Comparison of ENCODE assay signal across 8 cellular contexts in genomic region chr1:23018661-23019093, GRCh38. TPM values are rescaled to one million over a fixed set of nuclear protein-coding genes. Genes with fewer than 3 reads are reported as not detected.
DNase-seq lines count a peak whose midpoint lies in the region; ATAC-seq and TF ChIP-seq lines count a peak whose summit lies in the region.

No MANE protein-coding gene starts in this region.

- CTCF ChIA-PET in HEK293T (lab: Yijun Ruan, JAX), result no interaction called here

- H3K27ac ChIP-seq in iPS-20b (ENCODE audit: low read length) (peak overlapping the region; percentile 43), stomach (peak overlapping the region in 4 of 5 donors; percentile 88 to 93 (median 91))

- peaks cover 5% of the 10 kb centered on the region for H3K36me3 Mint-ChIP-seq in activated naive CD8-positive, alpha-beta T cell

- H3K27me3 Mint-ChIP-seq in activated naive CD8-positive, alpha-beta T cell, result no peaks in the 10 kb centered on the region

- peak overlapping the region; percentile 89 for H3K27ac Mint-ChIP-seq in activated naive CD8-positive, alpha-beta T cell

- peak overlapping the region; percentile 92 for H3K4me3 Mint-ChIP-seq in activated naive CD8-positive, alpha-beta T cell

- H3K9me3 Mint-ChIP-seq in activated naive CD8-positive, alpha-beta T cell (ENCODE audit: low read depth), result peaks cover 7% of the 10 kb centered on the region

- TF ChIP-seq POLR2A in stomach (IDR thresholded peaks at IDR 0.05), result no peak

- H3K4me3 ChIP-seq in AG09309 (ENCODE audit: control insufficient read depth, low read depth, low read length), result peak overlapping the region; percentile 89
- peak overlapping the region; percentile 98 for H3K4me3 ChIP-seq in iPS-20b (ENCODE audit: low read length)
- H3K4me3 ChIP-seq in stomach, result peak overlapping the region; percentile 75 to 98 (median 91)

- peak overlapping the region; percentile 98 for H3K9ac ChIP-seq in iPS-20b (ENCODE audit: low read depth, low read length)

- H3K27me3 ChIP-seq in iPS-20b (ENCODE audit: insufficient read depth, low read length) (no peaks in the 10 kb centered on the region), stomach (no peaks in the 10 kb centered on the region)

- ATAC-seq in GM21526 (IDR thresholded peaks at IDR 0.05; ENCODE audit: low FRiP score, unreplicated experiment) (no peak), HG02973 (IDR thresholded peaks at IDR 0.05; ENCODE audit: unreplicated experiment) (no peak)

- H3K9me3 ChIP-seq in iPS-20b (ENCODE audit: insufficient read depth, low read depth, low read length), result peaks cover 10% of the 10 kb centered on the region
- no peaks in the 10 kb centered on the region for H3K9me3 ChIP-seq in stomach

- DNase-seq in AG09309 (ENCODE audit: low read depth), result no peak
- DNase-seq in HEK293T (ENCODE audit: extremely low spot score), result peak; percentile 13
- DNase-seq in stomach, result no peak
- DNase-seq in KG1 (lab: John Stamatoyannopoulos, UW), result no peak

- POLR2A ChIA-PET in HEK293T (lab: Yijun Ruan, JAX), result interaction anchor here (0.6 to 1.2 kb wide), 13 partner anchors 8 to 326 kb away, joined by 3 to 7 read pairs (median 4); partner anchors contain the start of gene HNRNPR

- TF ChIP-seq CTCF in AG09309 (IDR thresholded peaks at IDR 0.05; ENCODE audit: control insufficient read depth, insufficient read depth, low read depth, low read length, missing control alignments), result no peak
- no peak for TF ChIP-seq CTCF in stomach (IDR thresholded peaks at IDR 0.05)

- 31 to 44% (median 33%) methylated on average over 10 of the region's 10 CpGs for WGBS in stomach, 5 donors

- intact Hi-C loops in stomach (cut with DNase I; ENCODE audit: low total_unique reads), result no loop called here

- H3K36me3 ChIP-seq in iPS-20b (ENCODE audit: insufficient read depth, low read depth, low read length) (no peaks in the 10 kb centered on the region; the same call in 1 of the 2 replicates), stomach (no peaks in the 10 kb centered on the region)

- no peak for TF ChIP-seq EP300 in stomach (IDR thresholded peaks at IDR 0.05)

- no peaks in the 10 kb centered on the region for H3K4me1 ChIP-seq in iPS-20b (ENCODE audit: insufficient read depth, low read length)
- peaks cover 7 to 27% (median 19%) of the 10 kb centered on the region in 4 donors for H3K4me1 ChIP-seq in stomach

- H3K4me1 Mint-ChIP-seq in activated naive CD8-positive, alpha-beta T cell (ENCODE audit: low read depth), result peaks cover 36% of the 10 kb centered on the region

TF ChIP-seq in HEK293T, 16 proteins besides CTCF, POLR2A, EP300 and RAD21:
- TF ChIP-seq ARNT (IDR thresholded peaks at IDR 0.05) (no peak), BHLHE40 (IDR thresholded peaks at IDR 0.05; ENCODE audit: borderline replicate concordance) (no peak), L3MBTL2 (conservative IDR thresholded peaks at IDR 0.05) (no peak), LEF1 (IDR thresholded peaks at IDR 0.05; ENCODE audit: borderline replicate concordance) (no peak), ELF4 (IDR thresholded peaks at IDR 0.05) (no peak), FOXM1 (IDR thresholded peaks at IDR 0.05; ENCODE audit: borderline replicate concordance) (no peak), HDGF (IDR thresholded peaks at IDR 0.05; ENCODE audit: borderline replicate concordance) (no peak)

RNA-seq across cellular contexts. Expression of gene KDM1A, which starts 0.6 kb away (rescaled TPM):
- total RNA-seq in stomach, result 10 to 100 TPM; 27.4 to 78.9 (median 39.3) TPM
- 10 to 100 TPM; 17.1 to 30.4 (median 20.9) TPM for polyA plus RNA-seq in stomach

RNA-seq across cellular contexts. Expression of gene TEX46, which starts 3.0 kb away (rescaled TPM):
- total RNA-seq in stomach, result not detected
- polyA plus RNA-seq in stomach, result not detected

RNA-seq across cellular contexts. Expression of gene LACTBL1, which starts 46.0 kb away (rescaled TPM):
- total RNA-seq in stomach, result not detected
- not detected for polyA plus RNA-seq in stomach
